In genomic region chrX:154473683-154474082, GRCh38 we compare ENCODE assay signal across 17 cellular contexts. TPM values are rescaled to one million over a fixed set of nuclear protein-coding genes. Genes with fewer than 3 reads are reported as not detected.
A peak's percentile ranks its signal among the peaks of the same experiment; 100 is the strongest.
DNase-seq lines count a peak whose midpoint lies in the region; ATAC-seq and TF ChIP-seq lines count a peak whose summit lies in the region.
"Had no signal": no experiment of that assay in that cellular context is flagged by ENCODE, and none has a peak within 500 bp of the region (broad histone marks: within the 10 kb centered on the region; RNA-seq: fewer than 3 reads in every experiment).

No MANE protein-coding gene starts in this region.

- no peak overlapping the region for H3K4me3 Mint-ChIP-seq in activated naive CD4-positive, alpha-beta T cell treated with anti-CD3 and anti-CD28 coated beads for 36 hours
- no peak overlapping the region for H3K4me3 Mint-ChIP-seq in chondrocyte (ENCODE audit: unreplicated experiment)
- no peak overlapping the region for H3K4me3 Mint-ChIP-seq in stimulated activated effector memory CD8-positive, alpha-beta T cell treated with anti-CD3 and anti-CD28 coated beads, Interleukin-12 subunit alpha, Interleukin-12 subunit beta, amount 100 ng/mL, for 72 hours
- H3K4me3 Mint-ChIP-seq in effector memory CD8-positive, alpha-beta T cell, result no peak overlapping the region
- H3K4me3 Mint-ChIP-seq: CD4-positive, alpha-beta memory T cell had no signal

- peaks cover under 1% of the 10 kb centered on the region for H3K36me3 Mint-ChIP-seq in activated naive CD4-positive, alpha-beta T cell treated with anti-CD3 and anti-CD28 coated beads for 36 hours (ENCODE audit: low read depth)
- peaks cover 19% of the 10 kb centered on the region for H3K36me3 Mint-ChIP-seq in chondrocyte (ENCODE audit: low read depth)
- peaks cover 61% of the 10 kb centered on the region for H3K36me3 Mint-ChIP-seq in stimulated activated effector memory CD8-positive, alpha-beta T cell treated with anti-CD3 and anti-CD28 coated beads, Interleukin-12 subunit alpha, Interleukin-12 subunit beta, amount 100 ng/mL, for 72 hours
- peaks cover 22% of the 10 kb centered on the region for H3K36me3 Mint-ChIP-seq in effector memory CD8-positive, alpha-beta T cell (ENCODE audit: insufficient read depth)

- no peak for ATAC-seq in stimulated activated effector memory CD8-positive, alpha-beta T cell treated with anti-CD3 and anti-CD28 coated beads, Interleukin-12 subunit alpha, Interleukin-12 subunit beta, amount 100 ng/mL, for 72 hours
- ATAC-seq in effector memory CD8-positive, alpha-beta T cell (replicated peaks), result no peak
- ATAC-seq: HCT116 had no signal

- H3K4me1 Mint-ChIP-seq in activated naive CD4-positive, alpha-beta T cell treated with anti-CD3 and anti-CD28 coated beads for 36 hours (ENCODE audit: low read depth), result peaks cover 22% of the 10 kb centered on the region
- H3K4me1 Mint-ChIP-seq in chondrocyte (ENCODE audit: low read depth), result peaks cover 4% of the 10 kb centered on the region
- peaks cover 5% of the 10 kb centered on the region for H3K4me1 Mint-ChIP-seq in stimulated activated effector memory CD8-positive, alpha-beta T cell treated with anti-CD3 and anti-CD28 coated beads, Interleukin-12 subunit alpha, Interleukin-12 subunit beta, amount 100 ng/mL, for 72 hours
- peaks cover 0 to 6% of the 10 kb centered on the region in 2 donors for H3K4me1 Mint-ChIP-seq in effector memory CD8-positive, alpha-beta T cell (ENCODE audit: low read depth in 2 of 2)

- peak overlapping the region; percentile 69 for H3K27ac Mint-ChIP-seq in activated naive CD4-positive, alpha-beta T cell treated with anti-CD3 and anti-CD28 coated beads for 36 hours
- peak overlapping the region; percentile 14 for H3K27ac Mint-ChIP-seq in chondrocyte (ENCODE audit: unreplicated experiment)
- H3K27ac Mint-ChIP-seq in stimulated activated effector memory CD8-positive, alpha-beta T cell treated with anti-CD3 and anti-CD28 coated beads, Interleukin-12 subunit alpha, Interleukin-12 subunit beta, amount 100 ng/mL, for 72 hours, result peak overlapping the region; percentile 81
- peak overlapping the region in 1 of 2 donors; percentile 49 for H3K27ac Mint-ChIP-seq in effector memory CD8-positive, alpha-beta T cell

- H3K9me3 Mint-ChIP-seq in activated naive CD4-positive, alpha-beta T cell treated with anti-CD3 and anti-CD28 coated beads for 36 hours, result no peaks in the 10 kb centered on the region
- no peaks in the 10 kb centered on the region for H3K9me3 Mint-ChIP-seq in chondrocyte (ENCODE audit: low read depth)
- H3K9me3 Mint-ChIP-seq in stimulated activated effector memory CD8-positive, alpha-beta T cell treated with anti-CD3 and anti-CD28 coated beads, Interleukin-12 subunit alpha, Interleukin-12 subunit beta, amount 100 ng/mL, for 72 hours, result no peaks in the 10 kb centered on the region
- no peaks in the 10 kb centered on the region for H3K9me3 Mint-ChIP-seq in effector memory CD8-positive, alpha-beta T cell
- H3K9me3 Mint-ChIP-seq: CD4-positive, alpha-beta memory T cell had no signal

- no peaks in the 10 kb centered on the region for H3K27me3 Mint-ChIP-seq in activated naive CD4-positive, alpha-beta T cell treated with anti-CD3 and anti-CD28 coated beads for 36 hours (ENCODE audit: low read depth)
- H3K27me3 Mint-ChIP-seq in chondrocyte (ENCODE audit: low read depth), result no peaks in the 10 kb centered on the region
- no peaks in the 10 kb centered on the region for H3K27me3 Mint-ChIP-seq in effector memory CD8-positive, alpha-beta T cell
- H3K27me3 Mint-ChIP-seq: CD4-positive, alpha-beta memory T cell had no signal

- TF ChIP-seq CTCF in RWPE1 (conservative IDR thresholded peaks at IDR 0.05; ENCODE audit: low read depth) (no peak), chondrocyte (IDR thresholded peaks at IDR 0.05) (no peak)

- intact Hi-C loops in activated naive CD4-positive, alpha-beta T cell treated with anti-CD3 and anti-CD28 coated beads for 36 hours (cut with micrococcal nuclease), result no loop called here

- CTCF ChIA-PET in activated naive CD4-positive, alpha-beta T cell treated with anti-CD3 and anti-CD28 coated beads for 36 hours (lab: Charles Lee), result no interaction called here
- CTCF ChIA-PET in RWPE1 (lab: Yijun Ruan, JAX), result no interaction called here

- POLR2A ChIA-PET in RWPE1 (lab: Yijun Ruan, JAX; ENCODE audit: low non-redundant PET), result no interaction called here

- DNase-seq in activated naive CD4-positive, alpha-beta T cell treated with anti-CD3 and anti-CD28 coated beads for 36 hours, result no peak
- DNase-seq in activated naive CD4-positive, alpha-beta T cell (lab: John Stamatoyannopoulos, UW), result no peak
- DNase-seq in RWPE1 (ENCODE audit: low spot score), result no peak
- no peak for DNase-seq in chondrocyte (ENCODE audit: low spot score)
- DNase-seq in stimulated activated effector memory CD8-positive, alpha-beta T cell treated with anti-CD3 and anti-CD28 coated beads, Interleukin-12 subunit alpha, Interleukin-12 subunit beta, amount 100 ng/mL, for 72 hours (ENCODE audit: low spot score in 2 of 2), result no peak
- DNase-seq in effector memory CD8-positive, alpha-beta T cell, result no peak
- no peak for DNase-seq in NCI-H748 treated with DMSO at 0.1 percent for 48 hours (lab: John Stamatoyannopoulos, UW)
- DNase-seq: BE2C; CD4-positive, alpha-beta memory T cell; COR-L47; DMS153; DMS79 treated with DMSO at 0.1 percent for 48 hours; EL; GM23248 had no signal

- peak overlapping the region; percentile 24 for H3K27ac ChIP-seq in RWPE1
- H3K27ac ChIP-seq: A549, C4-2B, GM23248 had no signal

RNA-seq across cellular contexts. Expression of gene LAGE3, which starts 5.4 kb away (rescaled TPM):
- 10 to 100 TPM; 42.3 to 42.8 TPM for total RNA-seq in activated naive CD4-positive, alpha-beta T cell treated with anti-CD3 and anti-CD28 coated beads for 36 hours
- 17.7 to 25.4 TPM (median 19.8 TPM) in 3 replicates for total RNA-seq in chondrocyte

RNA-seq across cellular contexts. Expression of gene UBL4A, which starts 12.7 kb away (rescaled TPM):
- total RNA-seq in activated naive CD4-positive, alpha-beta T cell treated with anti-CD3 and anti-CD28 coated beads for 36 hours, result 10 to 100 TPM; 37.4 to 38.2 TPM
- 20.8 to 21.2 TPM (median 20.8 TPM) in 3 replicates for total RNA-seq in chondrocyte

RNA-seq across cellular contexts. Expression of gene PLXNA3, which starts 15.6 kb away (rescaled TPM):
- 1 to 10 TPM; 5.9 to 7.6 TPM for total RNA-seq in activated naive CD4-positive, alpha-beta T cell treated with anti-CD3 and anti-CD28 coated beads for 36 hours
- total RNA-seq in chondrocyte, result 187 to 212 TPM (median 205 TPM) in 3 replicates

RNA-seq across cellular contexts. Expression of gene SLC10A3, which starts 16.7 kb away (rescaled TPM):
- 1 to 10 TPM; 6.7 to 6.9 TPM for total RNA-seq in activated naive CD4-positive, alpha-beta T cell treated with anti-CD3 and anti-CD28 coated beads for 36 hours
- total RNA-seq in chondrocyte, result 26.8 to 28.9 TPM (median 28.9 TPM) in 3 replicates

RNA-seq across cellular contexts. Expression of gene FAM50A, which starts 29.7 kb away (rescaled TPM):
- 10 to 100 TPM; 39.7 to 43.7 TPM for total RNA-seq in activated naive CD4-positive, alpha-beta T cell treated with anti-CD3 and anti-CD28 coated beads for 36 hours
- total RNA-seq in chondrocyte, result 98.3 to 108 TPM (median 106 TPM) in 3 replicates

Comparison
In these comparisons a context has a peak if more than half of its experiments do, and no peak if none do; other contexts are left out.
1. RNA of gene PLXNA3, which starts 15.6 kb away (total RNA-seq): 187 to 212 TPM in chondrocyte; 5.9 to 7.6 TPM in activated naive CD4-positive, alpha-beta T cell treated with anti-CD3 and anti-CD28 coated beads for 36 hours; every median in the first group is over 10 times any median in the second.